ENCODE assay signal across 1 cellular context in the genomic region with DNA sequence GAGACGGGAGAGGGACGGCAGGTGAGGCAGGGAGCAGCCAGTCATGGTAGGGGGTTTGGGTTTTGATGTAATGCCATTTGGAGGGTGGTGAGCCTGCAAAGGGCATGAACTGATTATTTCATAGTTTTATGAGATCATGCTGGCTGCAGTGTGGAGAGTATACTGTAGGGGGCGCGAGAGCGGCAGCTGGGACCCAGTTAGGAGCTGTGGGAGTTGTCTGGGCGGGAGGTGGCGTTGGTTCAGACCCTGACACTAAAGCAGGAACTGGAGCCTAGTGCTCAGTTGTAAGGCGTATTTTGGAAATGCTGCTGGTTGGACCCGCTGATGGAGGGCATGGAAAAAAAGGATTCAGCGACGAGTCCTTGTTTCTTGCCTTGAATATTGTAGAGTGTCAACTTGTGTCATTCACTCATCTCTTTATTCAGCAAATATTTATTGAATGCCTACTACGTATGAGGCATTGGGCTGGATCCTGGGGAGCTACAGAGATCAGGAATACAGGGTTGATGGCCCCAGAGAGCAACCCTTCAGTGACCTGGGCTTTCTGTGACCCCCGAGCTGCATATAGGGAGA.
TF ChIP-seq lines count a peak whose summit lies in the region.

No MANE protein-coding gene starts in this region.

TF ChIP-seq in HepG2, 621 proteins besides CTCF, POLR2A, EP300 and RAD21 (continued from another document and continues in another):
- TF ChIP-seq, protein P1, sequence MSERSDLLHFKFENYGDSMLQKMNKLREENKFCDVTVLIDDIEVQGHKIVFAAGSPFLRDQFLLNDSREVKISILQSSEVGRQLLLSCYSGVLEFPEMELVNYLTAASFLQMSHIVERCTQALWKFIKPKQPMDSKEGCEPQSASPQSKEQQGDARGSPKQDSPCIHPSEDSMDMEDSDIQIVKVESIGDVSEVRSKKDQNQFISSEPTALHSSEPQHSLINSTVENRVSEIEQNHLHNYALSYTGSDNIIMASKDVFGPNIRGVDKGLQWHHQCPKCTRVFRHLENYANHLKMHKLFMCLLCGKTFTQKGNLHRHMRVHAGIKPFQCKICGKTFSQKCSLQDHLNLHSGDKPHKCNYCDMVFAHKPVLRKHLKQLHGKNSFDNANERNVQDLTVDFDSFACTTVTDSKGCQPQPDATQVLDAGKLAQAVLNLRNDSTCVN (CRISPR knock-in tag; IDR thresholded peaks at IDR 0.05; ENCODE audit: borderline replicate concordance), result 0 out of 2 replicates have a peak, but pooled peaks have one; percentile 49
- TF ChIP-seq ZMYM4 (CRISPR knock-in tag; IDR thresholded peaks at IDR 0.05) (peak; percentile 43; the same call in 1 of the 2 replicates), ZNF598 (CRISPR knock-in tag; IDR thresholded peaks at IDR 0.05; ENCODE audit: borderline replicate concordance) (0 out of 2 replicates have a peak, but pooled peaks have one; percentile 66), MXI1 (IDR thresholded peaks at IDR 0.05; ENCODE audit: borderline replicate concordance, low read depth, low read length) (peak; percentile 34; the same call in 1 of the 3 replicates), SALL1 (CRISPR knock-in tag; IDR thresholded peaks at IDR 0.05) (peak; percentile 69), RBFOX2 (IDR thresholded peaks at IDR 0.05; ENCODE audit: low read depth, low read length) (no peak), ZNF768 (CRISPR knock-in tag; IDR thresholded peaks at IDR 0.05) (0 out of 2 replicates have a peak, but pooled peaks have one; percentile 23), HMGA1 (CRISPR knock-in tag; conservative IDR thresholded peaks at IDR 0.05) (no peak), SOX13 (IDR thresholded peaks at IDR 0.05) (no peak), SOX13 (CRISPR knock-in tag; conservative IDR thresholded peaks at IDR 0.05 in 1 of 2, IDR thresholded peaks at IDR 0.05 in 1 of 2) (0 out of 4 replicates have a peak, but pooled peaks of 1 of the 2 experiments have one; percentile 13), JUN (CRISPR knock-in tag; IDR thresholded peaks at IDR 0.05) (no peak), POLR2G (IDR thresholded peaks at IDR 0.05; ENCODE audit: low read depth, low read length) (no peak), JDP2 (CRISPR knock-in tag; IDR thresholded peaks at IDR 0.05; ENCODE audit: borderline replicate concordance) (no peak), REPIN1 (CRISPR knock-in tag; IDR thresholded peaks at IDR 0.05; ENCODE audit: borderline replicate concordance, low read depth) (no peak), ZFP62 (CRISPR knock-in tag; IDR thresholded peaks at IDR 0.05) (no peak), ZNF644 (CRISPR knock-in tag; IDR thresholded peaks at IDR 0.05; ENCODE audit: low read depth) (0 out of 2 replicates have a peak, but pooled peaks have one; percentile 17), ZNF616 (CRISPR knock-in tag; IDR thresholded peaks at IDR 0.05; ENCODE audit: low read depth) (0 out of 2 replicates have a peak, but pooled peaks have one; percentile 49), ZFP90 (CRISPR knock-in tag; IDR thresholded peaks at IDR 0.05; ENCODE audit: borderline replicate concordance) (no peak), ZSCAN9 (CRISPR knock-in tag; IDR thresholded peaks at IDR 0.05; ENCODE audit: borderline replicate concordance) (no peak), MAF1 (CRISPR knock-in tag; IDR thresholded peaks at IDR 0.05; ENCODE audit: borderline replicate concordance) (no peak), STAG1 (CRISPR knock-in tag; IDR thresholded peaks at IDR 0.05) (peak; percentile 96)
- TF ChIP-seq, protein P2, sequence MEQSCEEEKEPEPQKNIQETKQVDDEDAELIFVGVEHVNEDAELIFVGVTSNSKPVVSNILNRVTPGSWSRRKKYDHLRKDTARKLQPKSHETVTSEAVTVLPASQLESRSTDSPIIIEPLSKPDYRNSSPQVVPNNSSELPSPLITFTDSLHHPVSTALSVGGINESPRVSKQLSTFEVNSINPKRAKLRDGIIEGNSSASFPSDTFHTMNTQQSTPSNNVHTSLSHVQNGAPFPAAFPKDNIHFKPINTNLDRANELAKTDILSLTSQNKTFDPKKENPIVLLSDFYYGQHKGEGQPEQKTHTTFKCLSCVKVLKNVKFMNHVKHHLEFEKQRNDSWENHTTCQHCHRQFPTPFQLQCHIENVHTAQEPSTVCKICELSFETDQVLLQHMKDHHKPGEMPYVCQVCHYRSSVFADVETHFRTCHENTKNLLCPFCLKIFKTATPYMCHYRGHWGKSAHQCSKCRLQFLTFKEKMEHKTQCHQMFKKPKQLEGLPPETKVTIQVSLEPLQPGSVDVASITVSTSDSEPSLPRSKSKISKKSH (CRISPR knock-in tag; IDR thresholded peaks at IDR 0.05; ENCODE audit: borderline replicate concordance), result 0 out of 2 replicates have a peak, but pooled peaks have one; percentile 35
- TF ChIP-seq, protein P3, sequence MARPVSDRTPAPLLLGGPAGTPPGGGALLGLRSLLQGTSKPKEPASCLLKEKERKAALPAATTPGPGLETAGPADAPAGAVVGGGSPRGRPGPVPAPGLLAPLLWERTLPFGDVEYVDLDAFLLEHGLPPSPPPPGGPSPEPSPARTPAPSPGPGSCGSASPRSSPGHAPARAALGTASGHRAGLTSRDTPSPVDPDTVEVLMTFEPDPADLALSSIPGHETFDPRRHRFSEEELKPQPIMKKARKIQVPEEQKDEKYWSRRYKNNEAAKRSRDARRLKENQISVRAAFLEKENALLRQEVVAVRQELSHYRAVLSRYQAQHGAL (CRISPR knock-in tag; IDR thresholded peaks at IDR 0.05; ENCODE audit: not compliant biosample characterization), result no peak
- TF ChIP-seq, protein P4, sequence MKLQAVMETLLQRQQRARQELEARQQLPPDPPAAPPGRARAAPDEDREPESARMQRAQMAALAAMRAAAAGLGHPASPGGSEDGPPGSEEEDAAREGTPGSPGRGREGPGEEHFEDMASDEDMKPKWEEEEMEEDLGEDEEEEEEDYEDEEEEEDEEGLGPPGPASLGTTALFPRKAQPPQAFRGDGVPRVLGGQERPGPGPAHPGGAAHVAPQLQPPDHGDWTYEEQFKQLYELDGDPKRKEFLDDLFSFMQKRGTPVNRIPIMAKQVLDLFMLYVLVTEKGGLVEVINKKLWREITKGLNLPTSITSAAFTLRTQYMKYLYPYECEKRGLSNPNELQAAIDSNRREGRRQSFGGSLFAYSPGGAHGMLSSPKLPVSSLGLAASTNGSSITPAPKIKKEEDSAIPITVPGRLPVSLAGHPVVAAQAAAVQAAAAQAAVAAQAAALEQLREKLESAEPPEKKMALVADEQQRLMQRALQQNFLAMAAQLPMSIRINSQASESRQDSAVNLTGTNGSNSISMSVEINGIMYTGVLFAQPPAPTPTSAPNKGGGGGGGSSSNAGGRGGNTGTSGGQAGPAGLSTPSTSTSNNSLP (IDR thresholded peaks at IDR 0.05; ENCODE audit: low read depth, low read length), result peak; percentile 29; the same call in 1 of the 2 replicates
- TF ChIP-seq, protein P5, sequence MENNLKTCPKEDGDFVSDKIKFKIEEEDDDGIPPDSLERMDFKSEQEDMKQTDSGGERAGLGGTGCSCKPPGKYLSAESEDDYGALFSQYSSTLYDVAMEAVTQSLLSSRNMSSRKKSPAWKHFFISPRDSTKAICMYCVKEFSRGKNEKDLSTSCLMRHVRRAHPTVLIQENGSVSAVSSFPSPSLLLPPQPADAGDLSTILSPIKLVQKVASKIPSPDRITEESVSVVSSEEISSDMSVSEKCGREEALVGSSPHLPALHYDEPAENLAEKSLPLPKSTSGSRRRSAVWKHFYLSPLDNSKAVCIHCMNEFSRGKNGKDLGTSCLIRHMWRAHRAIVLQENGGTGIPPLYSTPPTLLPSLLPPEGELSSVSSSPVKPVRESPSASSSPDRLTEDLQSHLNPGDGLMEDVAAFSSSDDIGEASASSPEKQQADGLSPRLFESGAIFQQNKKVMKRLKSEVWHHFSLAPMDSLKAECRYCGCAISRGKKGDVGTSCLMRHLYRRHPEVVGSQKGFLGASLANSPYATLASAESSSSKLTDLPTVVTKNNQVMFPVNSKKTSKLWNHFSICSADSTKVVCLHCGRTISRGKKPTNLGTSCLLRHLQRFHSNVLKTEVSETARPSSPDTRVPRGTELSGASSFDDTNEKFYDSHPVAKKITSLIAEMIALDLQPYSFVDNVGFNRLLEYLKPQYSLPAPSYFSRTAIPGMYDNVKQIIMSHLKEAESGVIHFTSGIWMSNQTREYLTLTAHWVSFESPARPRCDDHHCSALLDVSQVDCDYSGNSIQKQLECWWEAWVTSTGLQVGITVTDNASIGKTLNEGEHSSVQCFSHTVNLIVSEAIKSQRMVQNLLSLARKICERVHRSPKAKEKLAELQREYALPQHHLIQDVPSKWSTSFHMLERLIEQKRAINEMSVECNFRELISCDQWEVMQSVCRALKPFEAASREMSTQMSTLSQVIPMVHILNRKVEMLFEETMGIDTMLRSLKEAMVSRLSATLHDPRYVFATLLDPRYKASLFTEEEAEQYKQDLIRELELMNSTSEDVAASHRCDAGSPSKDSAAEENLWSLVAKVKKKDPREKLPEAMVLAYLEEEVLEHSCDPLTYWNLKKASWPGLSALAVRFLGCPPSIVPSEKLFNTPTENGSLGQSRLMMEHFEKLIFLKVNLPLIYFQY (CRISPR knock-in tag; IDR thresholded peaks at IDR 0.05; ENCODE audit: borderline replicate concordance), result 0 out of 2 replicates have a peak, but pooled peaks have one; percentile 35
- TF ChIP-seq, protein P6, sequence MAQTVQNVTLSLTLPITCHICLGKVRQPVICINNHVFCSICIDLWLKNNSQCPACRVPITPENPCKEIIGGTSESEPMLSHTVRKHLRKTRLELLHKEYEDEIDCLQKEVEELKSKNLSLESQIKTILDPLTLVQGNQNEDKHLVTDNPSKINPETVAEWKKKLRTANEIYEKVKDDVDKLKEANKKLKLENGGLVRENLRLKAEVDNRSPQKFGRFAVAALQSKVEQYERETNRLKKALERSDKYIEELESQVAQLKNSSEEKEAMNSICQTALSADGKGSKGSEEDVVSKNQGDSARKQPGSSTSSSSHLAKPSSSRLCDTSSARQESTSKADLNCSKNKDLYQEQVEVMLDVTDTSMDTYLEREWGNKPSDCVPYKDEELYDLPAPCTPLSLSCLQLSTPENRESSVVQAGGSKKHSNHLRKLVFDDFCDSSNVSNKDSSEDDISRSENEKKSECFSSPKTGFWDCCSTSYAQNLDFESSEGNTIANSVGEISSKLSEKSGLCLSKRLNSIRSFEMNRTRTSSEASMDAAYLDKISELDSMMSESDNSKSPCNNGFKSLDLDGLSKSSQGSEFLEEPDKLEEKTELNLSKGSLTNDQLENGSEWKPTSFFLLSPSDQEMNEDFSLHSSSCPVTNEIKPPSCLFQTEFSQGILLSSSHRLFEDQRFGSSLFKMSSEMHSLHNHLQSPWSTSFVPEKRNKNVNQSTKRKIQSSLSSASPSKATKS (CRISPR knock-in tag; IDR thresholded peaks at IDR 0.05), result no peak
- TF ChIP-seq, protein P7, sequence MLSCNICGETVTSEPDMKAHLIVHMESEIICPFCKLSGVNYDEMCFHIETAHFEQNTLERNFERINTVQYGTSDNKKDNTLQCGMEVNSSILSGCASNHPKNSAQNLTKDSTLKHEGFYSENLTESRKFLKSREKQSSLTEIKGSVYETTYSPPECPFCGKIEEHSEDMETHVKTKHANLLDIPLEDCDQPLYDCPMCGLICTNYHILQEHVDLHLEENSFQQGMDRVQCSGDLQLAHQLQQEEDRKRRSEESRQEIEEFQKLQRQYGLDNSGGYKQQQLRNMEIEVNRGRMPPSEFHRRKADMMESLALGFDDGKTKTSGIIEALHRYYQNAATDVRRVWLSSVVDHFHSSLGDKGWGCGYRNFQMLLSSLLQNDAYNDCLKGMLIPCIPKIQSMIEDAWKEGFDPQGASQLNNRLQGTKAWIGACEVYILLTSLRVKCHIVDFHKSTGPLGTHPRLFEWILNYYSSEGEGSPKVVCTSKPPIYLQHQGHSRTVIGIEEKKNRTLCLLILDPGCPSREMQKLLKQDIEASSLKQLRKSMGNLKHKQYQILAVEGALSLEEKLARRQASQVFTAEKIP (CRISPR knock-in tag; IDR thresholded peaks at IDR 0.05; ENCODE audit: borderline replicate concordance), result no peak
- TF ChIP-seq, protein P8, sequence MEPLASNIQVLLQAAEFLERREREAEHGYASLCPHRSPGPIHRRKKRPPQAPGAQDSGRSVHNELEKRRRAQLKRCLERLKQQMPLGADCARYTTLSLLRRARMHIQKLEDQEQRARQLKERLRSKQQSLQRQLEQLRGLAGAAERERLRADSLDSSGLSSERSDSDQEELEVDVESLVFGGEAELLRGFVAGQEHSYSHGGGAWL (CRISPR knock-in tag; IDR thresholded peaks at IDR 0.05), result 0 out of 2 replicates have a peak, but pooled peaks have one; percentile 20
- TF ChIP-seq, protein P9, sequence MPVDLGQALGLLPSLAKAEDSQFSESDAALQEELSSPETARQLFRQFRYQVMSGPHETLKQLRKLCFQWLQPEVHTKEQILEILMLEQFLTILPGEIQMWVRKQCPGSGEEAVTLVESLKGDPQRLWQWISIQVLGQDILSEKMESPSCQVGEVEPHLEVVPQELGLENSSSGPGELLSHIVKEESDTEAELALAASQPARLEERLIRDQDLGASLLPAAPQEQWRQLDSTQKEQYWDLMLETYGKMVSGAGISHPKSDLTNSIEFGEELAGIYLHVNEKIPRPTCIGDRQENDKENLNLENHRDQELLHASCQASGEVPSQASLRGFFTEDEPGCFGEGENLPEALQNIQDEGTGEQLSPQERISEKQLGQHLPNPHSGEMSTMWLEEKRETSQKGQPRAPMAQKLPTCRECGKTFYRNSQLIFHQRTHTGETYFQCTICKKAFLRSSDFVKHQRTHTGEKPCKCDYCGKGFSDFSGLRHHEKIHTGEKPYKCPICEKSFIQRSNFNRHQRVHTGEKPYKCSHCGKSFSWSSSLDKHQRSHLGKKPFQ (CRISPR knock-in tag; IDR thresholded peaks at IDR 0.05; ENCODE audit: insufficient replicate concordance), result no peak
- TF ChIP-seq, protein P10, sequence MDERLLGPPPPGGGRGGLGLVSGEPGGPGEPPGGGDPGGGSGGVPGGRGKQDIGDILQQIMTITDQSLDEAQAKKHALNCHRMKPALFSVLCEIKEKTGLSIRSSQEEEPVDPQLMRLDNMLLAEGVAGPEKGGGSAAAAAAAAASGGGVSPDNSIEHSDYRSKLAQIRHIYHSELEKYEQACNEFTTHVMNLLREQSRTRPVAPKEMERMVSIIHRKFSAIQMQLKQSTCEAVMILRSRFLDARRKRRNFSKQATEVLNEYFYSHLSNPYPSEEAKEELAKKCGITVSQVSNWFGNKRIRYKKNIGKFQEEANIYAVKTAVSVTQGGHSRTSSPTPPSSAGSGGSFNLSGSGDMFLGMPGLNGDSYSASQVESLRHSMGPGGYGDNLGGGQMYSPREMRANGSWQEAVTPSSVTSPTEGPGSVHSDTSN (CRISPR knock-in tag; IDR thresholded peaks at IDR 0.05), result no peak
- TF ChIP-seq, protein P11, sequence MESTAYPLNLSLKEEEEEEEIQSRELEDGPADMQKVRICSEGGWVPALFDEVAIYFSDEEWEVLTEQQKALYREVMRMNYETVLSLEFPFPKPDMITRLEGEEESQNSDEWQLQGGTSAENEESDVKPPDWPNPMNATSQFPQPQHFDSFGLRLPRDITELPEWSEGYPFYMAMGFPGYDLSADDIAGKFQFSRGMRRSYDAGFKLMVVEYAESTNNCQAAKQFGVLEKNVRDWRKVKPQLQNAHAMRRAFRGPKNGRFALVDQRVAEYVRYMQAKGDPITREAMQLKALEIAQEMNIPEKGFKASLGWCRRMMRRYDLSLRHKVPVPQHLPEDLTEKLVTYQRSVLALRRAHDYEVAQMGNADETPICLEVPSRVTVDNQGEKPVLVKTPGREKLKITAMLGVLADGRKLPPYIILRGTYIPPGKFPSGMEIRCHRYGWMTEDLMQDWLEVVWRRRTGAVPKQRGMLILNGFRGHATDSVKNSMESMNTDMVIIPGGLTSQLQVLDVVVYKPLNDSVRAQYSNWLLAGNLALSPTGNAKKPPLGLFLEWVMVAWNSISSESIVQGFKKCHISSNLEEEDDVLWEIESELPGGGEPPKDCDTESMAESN (CRISPR knock-in tag; conservative IDR thresholded peaks at IDR 0.05), result 0 out of 2 replicates have a peak, but pooled peaks have one; percentile 23
